1 cellular context compared by ENCODE assay signal in the genomic region with DNA sequence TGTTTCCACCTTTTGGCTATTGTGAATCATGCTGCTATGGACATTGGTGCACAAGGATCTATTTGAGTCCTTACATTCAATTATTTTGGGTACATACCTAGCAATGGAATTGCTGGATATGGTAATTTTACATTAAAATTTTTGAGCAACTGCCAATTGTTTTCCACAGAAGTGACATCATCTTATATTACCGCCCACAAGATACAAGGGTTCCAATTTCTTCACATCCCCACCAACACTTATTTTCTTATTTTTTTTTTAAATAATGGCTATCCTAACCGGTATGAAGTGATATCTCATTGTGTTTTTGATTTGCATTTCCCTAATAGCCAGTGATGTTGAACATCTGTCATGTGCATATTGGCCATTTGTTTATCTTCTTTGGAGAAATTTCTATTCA.
TF ChIP-seq lines count a peak whose summit lies in the region.

No MANE protein-coding gene starts in this region.

TF ChIP-seq in HEK293, 187 proteins besides CTCF, POLR2A, EP300 and RAD21 (continued from another document):
- TF ChIP-seq ZBTB10 (tag by site-specific recombination; IDR thresholded peaks at IDR 0.05) (no peak), ZNF366 (tag by site-specific recombination; conservative IDR thresholded peaks at IDR 0.05) (no peak), ZNF311 (tag by site-specific recombination; IDR thresholded peaks at IDR 0.05; ENCODE audit: borderline replicate concordance) (no peak), ZSCAN18 (tag by site-specific recombination; IDR thresholded peaks at IDR 0.05) (no peak), ZNF449 (tag by site-specific recombination; IDR thresholded peaks at IDR 0.05) (no peak), EGR2 (tag by site-specific recombination; IDR thresholded peaks at IDR 0.05; ENCODE audit: low read depth) (0 out of 2 replicates have a peak, but pooled peaks have one; percentile 22), GLI4 (tag by site-specific recombination; IDR thresholded peaks at IDR 0.05) (no peak), RBAK (tag by site-specific recombination; IDR thresholded peaks at IDR 0.05) (no peak), ZNF324 (tag by site-specific recombination; IDR thresholded peaks at IDR 0.05) (no peak)
- TF ChIP-seq, protein P1, sequence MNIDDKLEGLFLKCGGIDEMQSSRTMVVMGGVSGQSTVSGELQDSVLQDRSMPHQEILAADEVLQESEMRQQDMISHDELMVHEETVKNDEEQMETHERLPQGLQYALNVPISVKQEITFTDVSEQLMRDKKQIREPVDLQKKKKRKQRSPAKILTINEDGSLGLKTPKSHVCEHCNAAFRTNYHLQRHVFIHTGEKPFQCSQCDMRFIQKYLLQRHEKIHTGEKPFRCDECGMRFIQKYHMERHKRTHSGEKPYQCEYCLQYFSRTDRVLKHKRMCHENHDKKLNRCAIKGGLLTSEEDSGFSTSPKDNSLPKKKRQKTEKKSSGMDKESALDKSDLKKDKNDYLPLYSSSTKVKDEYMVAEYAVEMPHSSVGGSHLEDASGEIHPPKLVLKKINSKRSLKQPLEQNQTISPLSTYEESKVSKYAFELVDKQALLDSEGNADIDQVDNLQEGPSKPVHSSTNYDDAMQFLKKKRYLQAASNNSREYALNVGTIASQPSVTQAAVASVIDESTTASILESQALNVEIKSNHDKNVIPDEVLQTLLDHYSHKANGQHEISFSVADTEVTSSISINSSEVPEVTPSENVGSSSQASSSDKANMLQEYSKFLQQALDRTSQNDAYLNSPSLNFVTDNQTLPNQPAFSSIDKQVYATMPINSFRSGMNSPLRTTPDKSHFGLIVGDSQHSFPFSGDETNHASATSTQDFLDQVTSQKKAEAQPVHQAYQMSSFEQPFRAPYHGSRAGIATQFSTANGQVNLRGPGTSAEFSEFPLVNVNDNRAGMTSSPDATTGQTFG (tag by site-specific recombination; IDR thresholded peaks at IDR 0.05; ENCODE audit: borderline replicate concordance) = no peak
